8 cellular contexts compared by ENCODE assay signal in the genomic region with DNA sequence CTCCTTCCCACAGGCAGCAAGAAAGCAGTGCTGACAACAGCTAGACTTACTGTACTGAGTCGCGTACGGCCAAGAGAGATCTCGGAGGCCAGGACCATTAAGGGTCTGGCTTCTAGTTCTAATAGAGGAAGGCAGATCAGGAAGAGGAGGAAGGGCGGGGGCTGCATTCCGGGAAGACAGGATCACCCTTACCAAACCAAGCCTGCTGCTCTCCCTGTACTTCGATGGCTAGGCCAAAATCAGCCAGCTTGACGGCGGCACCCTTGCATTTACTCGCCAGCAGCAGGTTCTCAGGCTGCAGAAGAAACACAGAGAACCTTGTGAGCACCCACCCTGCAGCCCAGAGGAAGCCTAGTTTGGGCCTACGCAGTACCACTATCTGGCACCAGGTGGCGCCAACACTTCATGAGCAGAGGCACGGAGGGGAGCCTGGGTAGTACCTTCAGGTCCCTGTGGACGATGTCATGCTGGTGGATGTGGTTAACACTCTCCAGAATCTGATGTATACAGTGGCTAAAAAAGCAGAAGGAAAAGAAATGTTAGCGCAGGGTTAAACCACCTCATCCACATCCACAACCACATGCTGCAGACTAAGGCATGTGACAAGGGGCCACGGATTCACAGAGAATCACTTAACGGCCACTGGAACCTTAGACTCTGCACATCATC. TPM values are rescaled to one million over a fixed set of nuclear protein-coding genes. Genes with fewer than 3 reads are reported as not detected.
DNase-seq lines count a peak whose midpoint lies in the region; ATAC-seq and TF ChIP-seq lines count a peak whose summit lies in the region.

No MANE protein-coding gene starts in this region.

- TF ChIP-seq EP300 in Ishikawa (IDR thresholded peaks at IDR 0.05; ENCODE audit: borderline replicate concordance): no peak

- ATAC-seq in GM21576 (IDR thresholded peaks at IDR 0.05; ENCODE audit: unreplicated experiment): peak; percentile 89

- DNase-seq in Daoy (ENCODE audit: low read depth) (peak; percentile 75), SIG-M5 (lab: John Stamatoyannopoulos, UW) (peak; percentile 76), foreskin melanocyte (peak; percentile 62), occipital lobe (lab: John Stamatoyannopoulos, UW) (peak; percentile 68), superior temporal gyrus (ENCODE audit: extremely low spot score) (peak; percentile 90)
- DNase-seq in activated effector memory CD4-positive, alpha-beta T cell treated with anti-CD3 and anti-CD28 coated beads, Interleukin-2, amount 50 U/mL, for 16 hours: peak; percentile 96

- TF ChIP-seq RAD21 in Ishikawa (IDR thresholded peaks at IDR 0.05; ENCODE audit: low read depth): peak; percentile 97

TF ChIP-seq in Ishikawa, 13 proteins besides CTCF, POLR2A, EP300 and RAD21:
- TF ChIP-seq NFIC (IDR thresholded peaks at IDR 0.05) (no peak), TAF1 (IDR thresholded peaks at IDR 0.05; ENCODE audit: low read depth) (no peak), YY1 (IDR thresholded peaks at IDR 0.05; ENCODE audit: low read depth) (no peak), FOXM1 (IDR thresholded peaks at IDR 0.05; ENCODE audit: borderline replicate concordance, low read depth) (no peak), CEBPB (IDR thresholded peaks at IDR 0.05) (no peak)
- TF ChIP-seq, protein P1, sequence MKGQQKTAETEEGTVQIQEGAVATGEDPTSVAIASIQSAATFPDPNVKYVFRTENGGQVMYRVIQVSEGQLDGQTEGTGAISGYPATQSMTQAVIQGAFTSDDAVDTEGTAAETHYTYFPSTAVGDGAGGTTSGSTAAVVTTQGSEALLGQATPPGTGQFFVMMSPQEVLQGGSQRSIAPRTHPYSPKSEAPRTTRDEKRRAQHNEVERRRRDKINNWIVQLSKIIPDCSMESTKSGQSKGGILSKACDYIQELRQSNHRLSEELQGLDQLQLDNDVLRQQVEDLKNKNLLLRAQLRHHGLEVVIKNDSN (IDR thresholded peaks at IDR 0.05): no peak
- TF ChIP-seq, protein P2, sequence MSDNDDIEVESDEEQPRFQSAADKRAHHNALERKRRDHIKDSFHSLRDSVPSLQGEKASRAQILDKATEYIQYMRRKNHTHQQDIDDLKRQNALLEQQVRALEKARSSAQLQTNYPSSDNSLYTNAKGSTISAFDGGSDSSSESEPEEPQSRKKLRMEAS (IDR thresholded peaks at IDR 0.05): 0 out of 2 replicates have a peak, but pooled peaks have one; percentile 22

RNA-seq across cellular contexts. Expression of a gene that starts 25.4 kb away (rescaled TPM):
- total RNA-seq in Daoy (2014; rRNA removed; shearing (Covaris generic)): 12.2 and 14.6 TPM in 2 replicates
- total RNA-seq in occipital lobe: 64.1 TPM

RNA-seq across cellular contexts. Expression of a gene that starts 37.6 kb away (rescaled TPM):
- total RNA-seq in Daoy (2014; rRNA removed; shearing (Covaris generic)): 3.5 and 5.7 TPM in 2 replicates
- 8.1 TPM for total RNA-seq in occipital lobe

Comparison
In these comparisons a context has a peak if more than half of its experiments do, and no peak if none do; other contexts are left out.
1. Peak in every context shown above with its lines: DNase-seq and ATAC-seq.